8 cellular contexts compared by ENCODE assay signal in genomic region chr2:20052229-20052871, GRCh38. TPM values are rescaled to one million over a fixed set of nuclear protein-coding genes. Genes with fewer than 3 reads are reported as not detected.
DNase-seq lines count a peak whose midpoint lies in the region; ATAC-seq and TF ChIP-seq lines count a peak whose summit lies in the region.

No MANE protein-coding gene starts in this region.

- TF ChIP-seq CTCF in GM23338 (conservative IDR thresholded peaks at IDR 0.05; ENCODE audit: low read depth in 2 of 2), result no peak
- no peak for TF ChIP-seq CTCF in PC-3 (conservative IDR thresholded peaks at IDR 0.05; ENCODE audit: low read depth, low read length)
- TF ChIP-seq CTCF in foreskin keratinocyte (conservative IDR thresholded peaks at IDR 0.05), result no peak
- no peak for TF ChIP-seq CTCF in stomach (IDR thresholded peaks at IDR 0.05)
- TF ChIP-seq CTCF in GM10248 (IDR thresholded peaks at IDR 0.05; ENCODE audit: control extremely low read depth, extremely low read depth, low read depth, missing control alignments), result no peak

- peaks cover 5% of the 10 kb centered on the region for H3K27me3 Mint-ChIP-seq in GM23338 (ENCODE audit: insufficient read depth, low read depth, poor library complexity)

- H2AFZ ChIP-seq in GM23338 (peak overlapping the region; percentile 11; the same call in 1 of the 2 replicates), PC-3 (ENCODE audit: low read length) (peak overlapping the region; percentile 94)

- H3K27me3 ChIP-seq in GM23338 (ENCODE audit: insufficient read depth), result no peaks in the 10 kb centered on the region
- no peaks in the 10 kb centered on the region for H3K27me3 ChIP-seq in PC-3 (ENCODE audit: low read length)
- no peaks in the 10 kb centered on the region for H3K27me3 ChIP-seq in foreskin keratinocyte
- peaks cover 0 to 5% (median 0%) of the 10 kb centered on the region in 3 donors for H3K27me3 ChIP-seq in stomach

- TF ChIP-seq EP300 in stomach (IDR thresholded peaks at IDR 0.05), result no peak

- no peak overlapping the region for H3K4me3 Mint-ChIP-seq in GM23338

- peak overlapping the region; percentile 93 for H3K9ac ChIP-seq in PC-3 (ENCODE audit: low read length)

- H3F3A ChIP-seq in GM23338 (replicated peaks; ENCODE audit: low read depth) (no peaks in the 10 kb centered on the region), PC-3 (ENCODE audit: low read length, unreplicated experiment) (peaks cover 5% of the 10 kb centered on the region)

- peak overlapping the region; percentile 82 for H3K4me3 ChIP-seq in GM23338
- peak overlapping the region; percentile 79 for H3K4me3 ChIP-seq in PC-3 (ENCODE audit: low read length)
- peak overlapping the region; percentile 61 to 87 (median 77) for H3K4me3 ChIP-seq in stomach

- no peak overlapping the region for H3K27ac Mint-ChIP-seq in GM23338

- H3K36me3 Mint-ChIP-seq in GM23338 (ENCODE audit: low read depth), result no peaks in the 10 kb centered on the region

- BruUV-seq in PC-3 (replicated peaks; lab: Mats Ljungman, UMichigan), result TSS peak; percentile 94

- H3K9me2 ChIP-seq in GM23338 (ENCODE audit: insufficient read depth) (no peaks in the 10 kb centered on the region), PC-3 (replicated peaks; ENCODE audit: low read length) (no peaks in the 10 kb centered on the region)

- no peaks in the 10 kb centered on the region for H3K36me3 ChIP-seq in GM23338 (ENCODE audit: insufficient read depth)
- H3K36me3 ChIP-seq in PC-3 (ENCODE audit: low read depth, low read length), result no peaks in the 10 kb centered on the region
- H3K36me3 ChIP-seq in stomach, result no peaks in the 10 kb centered on the region

- peak; percentile 15 for DNase-seq in GM23338 (ENCODE audit: low spot score)
- peak; percentile 58 for DNase-seq in PC-3
- DNase-seq in foreskin keratinocyte, result peak; percentile 54 to 72
- no peak for DNase-seq in stomach
- no peak for DNase-seq in GM10248 (ENCODE audit: extremely low spot score)

- H3K9me3 ChIP-seq in PC-3 (ENCODE audit: low read length) (no peaks in the 10 kb centered on the region), stomach (no peaks in the 10 kb centered on the region)

- WGBS in stomach, 5 donors, result 1 to 3% (median 2%) methylated on average over 10 of the region's 10 CpGs

- H3K27ac ChIP-seq in GM23338 (ENCODE audit: low read depth) (peak overlapping the region; percentile 53; the same call in 1 of the 2 replicates), PC-3 (ENCODE audit: low read length) (peak overlapping the region; percentile 91), foreskin keratinocyte (peak overlapping the region; percentile 93), stomach (peak overlapping the region; percentile 92 to 99 (median 98))

- H3K4me1 Mint-ChIP-seq in GM23338, result peaks cover 16% of the 10 kb centered on the region

- H3K79me2 ChIP-seq in GM23338 (replicated peaks; ENCODE audit: insufficient read depth) (peaks cover 37% of the 10 kb centered on the region), PC-3 (ENCODE audit: low read length) (peaks cover 40% of the 10 kb centered on the region)

- no peak for ATAC-seq in GM23338
- ATAC-seq in PC-3, result peak; percentile 2
- ATAC-seq in foreskin keratinocyte, result peak; percentile 2
- ATAC-seq in GM18520 (IDR thresholded peaks at IDR 0.05; ENCODE audit: unreplicated experiment), result no peak
- ATAC-seq in GM18517 (IDR thresholded peaks at IDR 0.05; ENCODE audit: unreplicated experiment), result no peak
- no peak for ATAC-seq in GM18907 (IDR thresholded peaks at IDR 0.05; ENCODE audit: unreplicated experiment)

- H3K4me1 ChIP-seq in GM23338 (ENCODE audit: insufficient read depth), result peaks cover 14% of the 10 kb centered on the region
- H3K4me1 ChIP-seq in PC-3 (ENCODE audit: insufficient read depth, low read length), result peaks cover 33% of the 10 kb centered on the region
- H3K4me1 ChIP-seq in foreskin keratinocyte, result peaks cover 14% of the 10 kb centered on the region
- peaks cover 15 to 41% (median 32%) of the 10 kb centered on the region in 4 donors for H3K4me1 ChIP-seq in stomach

- H3K9me3 Mint-ChIP-seq in GM23338, result no peaks in the 10 kb centered on the region

- H3K4me2 ChIP-seq in GM23338, result peak overlapping the region; percentile 81
- H3K4me2 ChIP-seq in PC-3 (ENCODE audit: low read length), result peak overlapping the region; percentile 95

- intact Hi-C loops in PC-3 (cut with micrococcal nuclease) (loop anchor here (1.0 to 5.0 kb wide), 2 partner anchors 10 to 140 kb away; no protein-coding TSS in a partner anchor), stomach (cut with DNase I; ENCODE audit: low total_unique reads) (no loop called here)

- CTCF ChIA-PET in PC-3 (lab: Charles Lee), result interaction anchor here (1.3 kb wide), 1 partner anchor 37 kb away, joined by 7 read pairs; no protein-coding TSS in a partner anchor
- CTCF ChIA-PET in GM10248 (lab: Yijun Ruan, JAX), result interaction anchor here (1.5 to 9.3 kb wide), 2 partner anchors 10 to 38 kb away, joined by 5 to 63 read pairs; partner anchors contain the start of gene MATN3

- POLR2A ChIA-PET in PC-3 (lab: Charles Lee; ENCODE audit: unreplicated experiment), result no interaction called here
- POLR2A ChIA-PET in GM10248 (lab: Yijun Ruan, JAX), result interaction anchor here (1.0 to 1.7 kb wide), 2 partner anchors 160 to 395 kb away, joined by 3 to 8 read pairs; partner anchors contain the start of gene RHOB

- H4K20me1 ChIP-seq in GM23338 (replicated peaks; ENCODE audit: insufficient read depth), result no peaks in the 10 kb centered on the region; the same call in 1 of the 2 replicates
- H4K20me1 ChIP-seq in PC-3 (ENCODE audit: low read length), result peaks cover 24% of the 10 kb centered on the region

- no peak for TF ChIP-seq POLR2A in stomach (IDR thresholded peaks at IDR 0.05)

TF ChIP-seq in GM23338, 12 proteins besides CTCF, POLR2A, EP300 and RAD21 (continues in another document):
- no peak for TF ChIP-seq EZH2 (IDR thresholded peaks at IDR 0.05; ENCODE audit: low read depth, unreplicated experiment)
- TF ChIP-seq ETS1 (IDR thresholded peaks at IDR 0.05), result no peak
- TF ChIP-seq NANOG (IDR thresholded peaks at IDR 0.05; ENCODE audit: borderline replicate concordance), result no peak
- no peak for TF ChIP-seq POLR2AphosphoS5 (IDR thresholded peaks at IDR 0.05; ENCODE audit: low read depth)
- TF ChIP-seq REST (IDR thresholded peaks at IDR 0.05; ENCODE audit: unreplicated experiment), result no peak
- no peak for TF ChIP-seq CREB1 (CRISPR knock-in tag; IDR thresholded peaks at IDR 0.05; ENCODE audit: low read depth)

RNA-seq across cellular contexts. Expression of gene LAPTM4A, which starts 0.9 kb away (rescaled TPM):
- 123 and 157 TPM in 2 replicates for total RNA-seq in GM23338 (2014; rRNA removed; shearing (Covaris generic))
- polyA plus RNA-seq in GM23338 (2016; fragmentation: Nextera tagmentation; extraction: Ambion mirVana) (199 and 214 TPM in 2 replicates), foreskin keratinocyte (127 and 150 TPM in 2 replicates), stomach (100 to 1,000 TPM in 2 of 3 donors, 10 to 100 TPM in 1; 77.6 to 123 (median 121) TPM)
- total RNA-seq in PC-3 (2014; rRNA removed) (54.5 and 62.7 TPM in 2 replicates), foreskin keratinocyte (91.4 and 103 TPM in 2 replicates), stomach (100 to 1,000 TPM in 2 of 5 donors, 10 to 100 TPM in 3; 38.5 to 238 (median 79.9) TPM)

RNA-seq across cellular contexts. Expression of gene MATN3, which starts 39.9 kb away (rescaled TPM):
- 6.4 and 7.0 TPM in 2 replicates for total RNA-seq in GM23338 (2014; rRNA removed; shearing (Covaris generic))
- polyA plus RNA-seq in GM23338 (2016; fragmentation: Nextera tagmentation; extraction: Ambion mirVana) (4.4 and 4.6 TPM in 2 replicates), foreskin keratinocyte (1.2 and 3.1 TPM in 2 replicates), stomach (under 1 TPM in 2 of 3 donors, not detected in 1; 0.53 to 0.87 TPM)
- total RNA-seq in PC-3 (2014; rRNA removed) (1.1 and 1.6 TPM in 2 replicates), foreskin keratinocyte (2.2 and 4.3 TPM in 2 replicates), stomach (1 to 10 TPM in 2 of 5 donors, under 1 TPM in 1, not detected in 2; 0.58 to 7.0 (median 1.2) TPM)

Comparison
In these comparisons a context has a peak if more than half of its experiments do, and no peak if none do; other contexts are left out.
1. ATAC-seq: peak in PC-3 (single experiment) and foreskin keratinocyte (single experiment); none in GM23338 (single experiment), GM18520 (single experiment), GM18517 (single experiment) and GM18907 (single experiment).
2. DNase-seq: peak in GM23338 (single experiment), PC-3 (single experiment) and foreskin keratinocyte (2 of 2); none in stomach (single experiment) and GM10248 (single experiment).
3. Peak in every context shown above with its lines, with median percentiles within 50 percentile points of each other: H3K27ac ChIP-seq and H3K4me3 ChIP-seq.